In genomic region chr16:3182608-3183444, GRCh38 we compare ENCODE assay signal across 9 cellular contexts. TPM values are rescaled to one million over a fixed set of nuclear protein-coding genes. Genes with fewer than 3 reads are reported as not detected.
DNase-seq lines count a peak whose midpoint lies in the region; ATAC-seq, FAIRE-seq and TF ChIP-seq lines count a peak whose summit lies in the region.
"Had no signal": no experiment of that assay in that cellular context is flagged by ENCODE, and none has a peak within 500 bp of the region (broad histone marks: within the 10 kb centered on the region; RNA-seq: fewer than 3 reads in every experiment).

No MANE protein-coding gene starts in this region.

- FAIRE-seq in HepG2 (lab: Jason Lieb, UNC) (peak; percentile 49), GM19239 (lab: Jason Lieb, UNC) (no peak)

- TF ChIP-seq EP300 in HepG2 (IDR thresholded peaks at IDR 0.05; ENCODE audit: low read depth in 2 of 2, low read length in 2 of 2) (no peak), HepG2 (CRISPR knock-in tag; IDR thresholded peaks at IDR 0.05; ENCODE audit: borderline replicate concordance) (no peak)

- H4K20me1 ChIP-seq in HepG2 (ENCODE audit: insufficient read depth, low read length) = no peaks in the 10 kb centered on the region

- H3K9me3 ChIP-seq in HepG2 (ENCODE audit: low read length) = no peaks in the 10 kb centered on the region
- H3K9me3 ChIP-seq in thyroid gland = no peaks in the 10 kb centered on the region

- TF ChIP-seq CTCF in HepG2 (CRISPR knock-in tag; IDR thresholded peaks at IDR 0.05) (0 out of 2 replicates have a peak, but pooled peaks have one; percentile 10), thyroid gland (IDR thresholded peaks at IDR 0.05) (peak in 3 of 6 experiments; percentile 9 to 38 (median 11))

- in situ Hi-C loops in HepG2 (cut with HindIII; ENCODE audit: extremely low pct_ligation_motif_present, low pct_unique_long_range_greater_than_20kb) = no loop called here

- no peak for TF ChIP-seq RAD21 in HepG2 (CRISPR knock-in tag; IDR thresholded peaks at IDR 0.05)

- H3K4me1 ChIP-seq in HepG2 (ENCODE audit: insufficient read depth, low read length) (peaks cover 62% of the 10 kb centered on the region), thyroid gland (peaks cover 6 to 14% of the 10 kb centered on the region in 2 donors)

- no peak for TF ChIP-seq POLR2A in HepG2 (IDR thresholded peaks at IDR 0.05; ENCODE audit: insufficient read depth in 1 of 2, low read depth in 2 of 2, low read length in 2 of 2)
- no peak for TF ChIP-seq POLR2A in thyroid gland (IDR thresholded peaks at IDR 0.05)

- intact Hi-C loops in HepG2 (cut with micrococcal nuclease; ENCODE audit: unreplicated experiment) (no loop called here), thyroid gland (cut with DNase I) (no loop called here)

- H3K4me3 ChIP-seq in HepG2 (replicated peaks in 1 of 3; ENCODE audit: insufficient read depth in 1 of 3, low read depth in 2 of 3, low read length in 3 of 3) (peak overlapping the region; percentile 64 to 83 (median 72); a peak in 5 of 6 replicates), thyroid gland (replicated peaks in 1 of 3) (peak overlapping the region in 1 of 3 donors; percentile 2)

- H3K27me3 ChIP-seq in HepG2 (ENCODE audit: control insufficient read depth in 1 of 2, insufficient read depth in 2 of 2, low read length in 2 of 2) (no peaks in the 10 kb centered on the region; a peak in 2 of 5 replicates), thyroid gland (peaks cover 27% of the 10 kb centered on the region)

- H2AFZ ChIP-seq in HepG2 (ENCODE audit: low read length) = no peak overlapping the region

- no TSS peak for BruUV-seq in HepG2 (replicated peaks; lab: Mats Ljungman, UMichigan)

- WGBS in HepG2 (ENCODE audit: low lambda C conversion rate) = 0% methylated on average over 4 of the region's 72 CpGs
- 1 to 2% methylated on average over 35 to 41 of the region's 72 CpGs for WGBS in thyroid gland, 2 donors

- H3K36me3 ChIP-seq in HepG2 (replicated peaks in 1 of 2; ENCODE audit: control insufficient read depth in 1 of 2, insufficient read depth in 2 of 2, low read length in 2 of 2) (no peaks in the 10 kb centered on the region), thyroid gland (no peaks in the 10 kb centered on the region)

- H3K4me2 ChIP-seq in HepG2 (ENCODE audit: low read depth, low read length) = peak overlapping the region; percentile 96

- POLR2A ChIA-PET in HepG2 (lab: Yijun Ruan, JAX) = interaction anchor here (1.0 to 1.7 kb wide), 8 partner anchors 9 to 82 kb away, joined by 3 to 20 read pairs (median 4); partner anchors contain the start of gene ZNF213

- DNase-seq in activated effector memory CD4-positive, alpha-beta T cell treated with anti-CD3 and anti-CD28 coated beads, Interleukin-2, amount 50 U/mL, for 16 hours = peak; percentile 71
- no peak for DNase-seq in activated effector memory CD4-positive, alpha-beta T cell treated with Interleukin-2 at 50 U/mL for 16 hours
- DNase-seq in SKM-1 (lab: John Stamatoyannopoulos, UW; ENCODE audit: unreplicated experiment) = peak; percentile 42
- DNase-seq in cerebellum (ENCODE audit: low spot score) = peak; percentile 44
- peak; percentile 70 for DNase-seq in HepG2 (ENCODE audit: low spot score)
- peak; percentile 37 to 38 for DNase-seq in thyroid gland
- DNase-seq in DMS153 treated with DMSO at 0.1 percent for 48 hours (lab: John Stamatoyannopoulos, UW; ENCODE audit: unreplicated experiment) = no peak
- no peak for DNase-seq in GM19239 (ENCODE audit: insufficient read length, low spot score)

- ATAC-seq in HepG2 = peak; percentile 73

- H3K27ac ChIP-seq in HepG2 (ENCODE audit: extremely low read length, insufficient read depth, low read length) = no peak overlapping the region
- H3K27ac ChIP-seq in thyroid gland = no peak overlapping the region

- CTCF ChIA-PET in HepG2 (lab: Yijun Ruan, JAX; ENCODE audit: low intra/inter-chr PET ratio, low total read pairs) = no interaction called here

- H3K9ac ChIP-seq in HepG2 (ENCODE audit: insufficient read depth, low read depth, low read length) = peak overlapping the region; percentile 41

- no peaks in the 10 kb centered on the region for H3K79me2 ChIP-seq in HepG2 (ENCODE audit: insufficient read depth, low read length)

TF ChIP-seq in HepG2, 621 proteins besides CTCF, POLR2A, EP300 and RAD21 (continues in another document):
- TF ChIP-seq DNMT3B (CRISPR knock-in tag; conservative IDR thresholded peaks at IDR 0.05) = no peak

RNA-seq across cellular contexts. Expression of gene OR1F1, which starts 5.2 kb away (rescaled TPM):
- total RNA-seq in cerebellum = 1.1 TPM
- not detected in 2 replicates for total RNA-seq in HepG2 (2016; rRNA removed; fragmentation: Illumina TruSeq; extraction: Trizol)
- not detected in 2 replicates for total RNA-seq in HepG2 (2016; cell fraction: cytosol; rRNA removed; fragmentation: Illumina TruSeq; extraction: Trizol; ENCODE audit: low read depth)
- total RNA-seq in HepG2 (2016; cell fraction: insoluble cytoplasmic fraction; rRNA removed; fragmentation: Illumina TruSeq; extraction: Trizol) = 0.15 TPM in 1 of 2 replicates, not detected in the other
- not detected in 2 replicates for total RNA-seq in HepG2 (2016; cell fraction: membrane; rRNA removed; fragmentation: Illumina TruSeq; extraction: Trizol)
- not detected in 2 replicates for total RNA-seq in HepG2 (2016; cell fraction: nucleus; rRNA removed; fragmentation: Illumina TruSeq; extraction: Trizol)
- polyA plus RNA-seq in HepG2 (2011; rRNA removed) = 0.90 and 0.97 TPM in 2 replicates
- polyA plus RNA-seq in HepG2 (2011; cell fraction: cytosol; rRNA removed) = 0.94 and 1.1 TPM in 2 replicates
- polyA plus RNA-seq in HepG2 (2011; cell fraction: nucleus; rRNA removed) = 0.88 and 1.3 TPM in 2 replicates
- polyA plus RNA-seq in HepG2 (2012) = 0.25 and 0.40 TPM in 2 replicates
- not detected in 2 replicates for polyA plus RNA-seq in HepG2 (2016; cell fraction: cytosol; fragmentation: Illumina TruSeq; extraction: Trizol; ENCODE audit: low read depth)
- polyA plus RNA-seq in HepG2 (2016; cell fraction: insoluble cytoplasmic fraction; fragmentation: Illumina TruSeq; extraction: Trizol; ENCODE audit: low read depth) = not detected in 2 replicates
- polyA plus RNA-seq in HepG2 (2016; cell fraction: membrane; fragmentation: Illumina TruSeq; extraction: Trizol; ENCODE audit: low read depth) = not detected in 2 replicates
- polyA plus RNA-seq in HepG2 (2016; cell fraction: nucleus; fragmentation: Illumina TruSeq; extraction: Trizol; ENCODE audit: insufficient read depth, low read depth) = 0.53 TPM in 1 of 2 replicates, not detected in the other
- 4.7 and 5.0 TPM in 2 replicates for polyA minus RNA-seq in HepG2 (2011; rRNA and poly(A)+ RNA removed; ENCODE audit: low replicate concordance)
- polyA minus RNA-seq in HepG2 (2011; cell fraction: cytosol; rRNA and poly(A)+ RNA removed) = 0.69 TPM in 1 of 2 replicates, not detected in the other
- 0.64 TPM in 1 of 2 replicates, not detected in the other for polyA minus RNA-seq in HepG2 (2011; cell fraction: nucleus; rRNA and poly(A)+ RNA removed)
- not detected for total RNA-seq in thyroid gland
- total RNA-seq: dermis microvascular lymphatic vessel endothelial cell had no signal

RNA-seq across cellular contexts. Expression of gene ZNF213, which starts 48.0 kb away (rescaled TPM):
- total RNA-seq in cerebellum (6.4 TPM), HepG2 (2016; rRNA removed; fragmentation: Illumina TruSeq; extraction: Trizol) (0.97 and 1.2 TPM in 2 replicates), thyroid gland (10 to 100 TPM in 1 of 4 donors, 1 to 10 TPM in 3; 5.2 to 10.2 (median 8.7) TPM)
- total RNA-seq in HepG2 (2016; cell fraction: cytosol; rRNA removed; fragmentation: Illumina TruSeq; extraction: Trizol; ENCODE audit: low read depth) = 0.51 and 0.71 TPM in 2 replicates
- 0.78 and 0.92 TPM in 2 replicates for total RNA-seq in HepG2 (2016; cell fraction: insoluble cytoplasmic fraction; rRNA removed; fragmentation: Illumina TruSeq; extraction: Trizol)
- total RNA-seq in HepG2 (2016; cell fraction: membrane; rRNA removed; fragmentation: Illumina TruSeq; extraction: Trizol) = 1.7 and 2.6 TPM in 2 replicates
- total RNA-seq in HepG2 (2016; cell fraction: nucleus; rRNA removed; fragmentation: Illumina TruSeq; extraction: Trizol) = 0.78 and 1.0 TPM in 2 replicates
- polyA plus RNA-seq in HepG2 (2011; rRNA removed) = 0.59 and 0.77 TPM in 2 replicates
- 0.38 and 0.42 TPM in 2 replicates for polyA plus RNA-seq in HepG2 (2011; cell fraction: cytosol; rRNA removed)
- polyA plus RNA-seq in HepG2 (2011; cell fraction: nucleus; rRNA removed) = 1.5 and 1.7 TPM in 2 replicates
- 2.8 and 3.3 TPM in 2 replicates for polyA plus RNA-seq in HepG2 (2012)
- 1.4 and 1.9 TPM in 2 replicates for polyA plus RNA-seq in HepG2 (2016; cell fraction: cytosol; fragmentation: Illumina TruSeq; extraction: Trizol; ENCODE audit: low read depth)
- 2.2 and 3.9 TPM in 2 replicates for polyA plus RNA-seq in HepG2 (2016; cell fraction: insoluble cytoplasmic fraction; fragmentation: Illumina TruSeq; extraction: Trizol; ENCODE audit: low read depth)
- 3.0 and 3.5 TPM in 2 replicates for polyA plus RNA-seq in HepG2 (2016; cell fraction: membrane; fragmentation: Illumina TruSeq; extraction: Trizol; ENCODE audit: low read depth)
- 2.6 and 3.8 TPM in 2 replicates for polyA plus RNA-seq in HepG2 (2016; cell fraction: nucleus; fragmentation: Illumina TruSeq; extraction: Trizol; ENCODE audit: insufficient read depth, low read depth)
- 1.5 and 2.3 TPM in 2 replicates for polyA minus RNA-seq in HepG2 (2011; rRNA and poly(A)+ RNA removed; ENCODE audit: low replicate concordance)
- 2.1 and 2.5 TPM in 2 replicates for polyA minus RNA-seq in HepG2 (2011; cell fraction: cytosol; rRNA and poly(A)+ RNA removed)
- 0.26 and 0.50 TPM in 2 replicates for polyA minus RNA-seq in HepG2 (2011; cell fraction: nucleus; rRNA and poly(A)+ RNA removed)

RNA-seq across cellular contexts. Expression of gene ZNF200, which starts 52.1 kb away (rescaled TPM):
- total RNA-seq in cerebellum (12.7 TPM), HepG2 (2016; rRNA removed; fragmentation: Illumina TruSeq; extraction: Trizol) (16.5 and 18.0 TPM in 2 replicates), thyroid gland (10 to 100 TPM in 2 of 4 donors, 1 to 10 TPM in 2; 6.4 to 10.8 (median 9.4) TPM)
- 3.5 and 3.9 TPM in 2 replicates for total RNA-seq in HepG2 (2016; cell fraction: cytosol; rRNA removed; fragmentation: Illumina TruSeq; extraction: Trizol; ENCODE audit: low read depth)
- 15.2 and 18.5 TPM in 2 replicates for total RNA-seq in HepG2 (2016; cell fraction: insoluble cytoplasmic fraction; rRNA removed; fragmentation: Illumina TruSeq; extraction: Trizol)
- total RNA-seq in HepG2 (2016; cell fraction: membrane; rRNA removed; fragmentation: Illumina TruSeq; extraction: Trizol) = 9.1 and 10.4 TPM in 2 replicates
- total RNA-seq in HepG2 (2016; cell fraction: nucleus; rRNA removed; fragmentation: Illumina TruSeq; extraction: Trizol) = 12.6 and 15.6 TPM in 2 replicates
- polyA plus RNA-seq in HepG2 (2011; rRNA removed) = 3.5 and 4.0 TPM in 2 replicates
- polyA plus RNA-seq in HepG2 (2011; cell fraction: cytosol; rRNA removed) = 1.9 and 2.7 TPM in 2 replicates
- polyA plus RNA-seq in HepG2 (2011; cell fraction: nucleus; rRNA removed) = 7.0 and 8.7 TPM in 2 replicates
- polyA plus RNA-seq in HepG2 (2012) = 4.4 and 6.0 TPM in 2 replicates
- 0.78 TPM in 2 replicates for polyA plus RNA-seq in HepG2 (2016; cell fraction: cytosol; fragmentation: Illumina TruSeq; extraction: Trizol; ENCODE audit: low read depth)
- polyA plus RNA-seq in HepG2 (2016; cell fraction: insoluble cytoplasmic fraction; fragmentation: Illumina TruSeq; extraction: Trizol; ENCODE audit: low read depth) = 14.6 and 15.4 TPM in 2 replicates
- 2.1 and 2.2 TPM in 2 replicates for polyA plus RNA-seq in HepG2 (2016; cell fraction: membrane; fragmentation: Illumina TruSeq; extraction: Trizol; ENCODE audit: low read depth)
- 18.5 and 20.4 TPM in 2 replicates for polyA plus RNA-seq in HepG2 (2016; cell fraction: nucleus; fragmentation: Illumina TruSeq; extraction: Trizol; ENCODE audit: insufficient read depth, low read depth)
- polyA minus RNA-seq in HepG2 (2011; rRNA and poly(A)+ RNA removed; ENCODE audit: low replicate concordance) = 5.2 and 14.9 TPM in 2 replicates
- polyA minus RNA-seq in HepG2 (2011; cell fraction: cytosol; rRNA and poly(A)+ RNA removed) = 4.4 and 4.9 TPM in 2 replicates
- 11.8 and 14.4 TPM in 2 replicates for polyA minus RNA-seq in HepG2 (2011; cell fraction: nucleus; rRNA and poly(A)+ RNA removed)

Comparison
In these comparisons a context has a peak if more than half of its experiments do, and no peak if none do; other contexts are left out.
1. DNase-seq: peak in activated effector memory CD4-positive, alpha-beta T cell treated with anti-CD3 and anti-CD28 coated beads, Interleukin-2, amount 50 U/mL, for 16 hours (single experiment), SKM-1 (single experiment), cerebellum (single experiment), HepG2 (single experiment) and thyroid gland (2 of 2); none in activated effector memory CD4-positive, alpha-beta T cell treated with Interleukin-2 at 50 U/mL for 16 hours (single experiment), DMS153 treated with DMSO at 0.1 percent for 48 hours (single experiment) and GM19239 (single experiment).